20 cellular contexts compared by ENCODE assay signal in the genomic region with DNA sequence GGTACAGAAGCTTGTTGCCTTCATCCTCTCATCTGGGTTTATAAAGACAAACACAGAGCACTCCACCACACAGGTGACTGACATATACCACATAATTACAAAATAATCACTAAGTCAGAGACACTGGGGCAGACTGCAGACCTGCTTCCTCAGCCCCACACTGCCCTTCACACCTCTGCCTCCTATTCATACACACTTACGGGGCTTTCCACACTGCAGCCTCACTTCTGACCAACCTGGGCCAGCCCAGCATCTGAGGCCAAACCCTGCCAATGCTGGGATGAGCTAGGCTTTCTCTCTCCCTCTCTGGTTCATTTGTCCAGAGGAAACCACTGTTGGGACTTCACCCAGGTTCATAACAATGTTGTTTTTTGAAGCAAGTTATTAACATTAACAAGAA. TPM values are rescaled to one million over a fixed set of nuclear protein-coding genes. Genes with fewer than 3 reads are reported as not detected.
"Had no signal": no experiment of that assay in that cellular context is flagged by ENCODE, and none has a peak within 500 bp of the region (broad histone marks: within the 10 kb centered on the region; RNA-seq: fewer than 3 reads in every experiment).

No MANE protein-coding gene starts in this region.

- H3K27ac ChIP-seq: breast epithelium, esophagus muscularis mucosa, lower lobe of right lung, right atrium auricular region, transverse colon had no signal

- H3K4me3 ChIP-seq: breast epithelium, esophagus muscularis mucosa, lower lobe of right lung, right atrium auricular region, smooth muscle cell, transverse colon had no signal

- H3K9me3 ChIP-seq: breast epithelium, esophagus muscularis mucosa, lower lobe of right lung, right atrium auricular region, transverse colon had no signal

- DNase-seq: activated CD4-positive, alpha-beta T cell treated with anti-CD3 and anti-CD28 coated beads, Interleukin-2, amount 50 U/mL, for 4 hours; activated naive CD8-positive, alpha-beta T cell treated with anti-CD3 and anti-CD28 coated beads for 36 hours; anterior cingulate cortex; hypothalamus; lower lobe of right lung; midbrain; SW 1271; transverse colon had no signal

- H3K4me2 ChIP-seq: smooth muscle cell had no signal

- ATAC-seq: activated CD4-positive, CD25-positive, alpha-beta regulatory T cell treated with anti-CD3 and anti-CD28 coated beads, Interleukin-2, amount 50 U/mL, for 24 hours; activated T-helper 17 cell treated with anti-CD3 and anti-CD28 coated beads, Interleukin-2, amount 50 U/mL, for 72 hours; lower lobe of right lung; stimulated activated effector memory CD8-positive, alpha-beta T cell treated with anti-CD3 and anti-CD28 coated beads, Interleukin-12 subunit alpha, Interleukin-12 subunit beta, amount 100 ng/mL, for 72 hours had no signal

- H3K36me3 ChIP-seq: breast epithelium, esophagus muscularis mucosa, lower lobe of right lung, right atrium auricular region, transverse colon had no signal

- FAIRE-seq: endometrium had no signal

RNA-seq across cellular contexts. Expression of gene EMX1, which starts 4.5 kb away (rescaled TPM):
- total RNA-seq: activated naive CD8-positive, alpha-beta T cell treated with anti-CD3 and anti-CD28 coated beads for 36 hours; activated T-helper 17 cell treated with anti-CD3 and anti-CD28 coated beads, Interleukin-2, amount 50 U/mL, for 72 hours; chondrocyte; dermis microvascular lymphatic vessel endothelial cell; esophagus muscularis mucosa; fibroblast of villous mesenchyme; lower lobe of right lung; smooth muscle cell; subcutaneous adipose tissue had no signal
- polyA plus RNA-seq: smooth muscle cell had no signal
